Comparison of ENCODE assay signal across 8 cellular contexts in genomic region chr19:639251-640155, GRCh38. TPM values are rescaled to one million over a fixed set of nuclear protein-coding genes. Genes with fewer than 3 reads are reported as not detected.
DNase-seq lines count a peak whose midpoint lies in the region; FAIRE-seq and TF ChIP-seq lines count a peak whose summit lies in the region.

FGF22 (plus strand) TSS chr19:639879; CDS start chr19:639926, 47 bp downstream.

- 7 to 13% methylated on average over 31 to 104 of the region's 108 CpGs for WGBS in GM23248 (ENCODE audit: low coverage in 1 of 2, low lambda C conversion rate in 2 of 2, missing lambda C conversion rate in 2 of 2), 2 experiments

- H2AFZ ChIP-seq in GM23248 (peak within 1 kb of the TSS; percentile 79), astrocyte (ENCODE audit: low read depth, low read length) (peak within 1 kb of the TSS; percentile 72)

- H3K79me2 ChIP-seq in GM23248 (ENCODE audit: insufficient read depth), result peaks cover 6% of the 10 kb centered on the region; the same call in 1 of the 2 replicates
- H3K79me2 ChIP-seq in astrocyte (ENCODE audit: insufficient read depth, low read length), result peaks cover 4% of the 10 kb centered on the region

- TF ChIP-seq CTCF in astrocyte (IDR thresholded peaks at IDR 0.05; ENCODE audit: insufficient read depth, low read depth, low read length), result no peak

- H3K27me3 Mint-ChIP-seq in astrocyte (ENCODE audit: low read depth, unreplicated experiment), result peaks cover 8% of the 10 kb centered on the region

- H4K20me1 ChIP-seq in GM23248 (ENCODE audit: insufficient read depth) (no peaks in the 10 kb centered on the region), astrocyte (ENCODE audit: insufficient read depth, low read length) (peaks cover 3% of the 10 kb centered on the region)

- H3K4me1 Mint-ChIP-seq in astrocyte (ENCODE audit: low read depth, unreplicated experiment), result peaks cover 2% of the 10 kb centered on the region

- H3K27me3 ChIP-seq in GM23248 (replicated peaks; ENCODE audit: insufficient read depth) (no peaks in the 10 kb centered on the region), astrocyte (ENCODE audit: insufficient read depth, low read length) (no peaks in the 10 kb centered on the region), rectal smooth muscle tissue (ENCODE audit: control insufficient read depth, insufficient read depth, low read length) (no peaks in the 10 kb centered on the region)

- H3F3A ChIP-seq in GM23248 (ENCODE audit: insufficient read depth), result no peaks in the 10 kb centered on the region

- in situ Hi-C loops in GM23248 (cut with MboI), result no loop called here

- H3K4me3 ChIP-seq in GM23248, result peak within 1 kb of the TSS; percentile 68
- H3K4me3 ChIP-seq in astrocyte (ENCODE audit: insufficient read depth, low read depth, low read length), result peak within 1 kb of the TSS; percentile 50
- peak within 1 kb of the TSS; percentile 66 for H3K4me3 ChIP-seq in rectal smooth muscle tissue (ENCODE audit: low read length)

- no peaks in the 10 kb centered on the region for H3K9me3 Mint-ChIP-seq in astrocyte (ENCODE audit: unreplicated experiment)

- H3K4me3 Mint-ChIP-seq in astrocyte (ENCODE audit: unreplicated experiment), result peak within 1 kb of the TSS; percentile 81

- H3K36me3 Mint-ChIP-seq in astrocyte (ENCODE audit: low read depth, unreplicated experiment), result no peaks in the 10 kb centered on the region

- H3K4me2 ChIP-seq in GM23248 (ENCODE audit: unreplicated experiment), result peak within 1 kb of the TSS; percentile 91
- peak within 1 kb of the TSS; percentile 90 for H3K4me2 ChIP-seq in astrocyte (ENCODE audit: low read length)

- FAIRE-seq in astrocyte (lab: Jason Lieb, UNC), result no peak

- H3K9ac ChIP-seq in GM23248 (peak within 1 kb of the TSS; percentile 65), astrocyte (ENCODE audit: low read length) (peak within 1 kb of the TSS; percentile 59), rectal smooth muscle tissue (ENCODE audit: low read length) (peak within 1 kb of the TSS; percentile 40)

- no peaks in the 10 kb centered on the region for H3K9me2 ChIP-seq in GM23248 (ENCODE audit: insufficient read depth)

- H3K4me1 ChIP-seq in GM23248 (ENCODE audit: insufficient read depth) (no peaks in the 10 kb centered on the region), astrocyte (ENCODE audit: insufficient read depth, low read length) (peaks cover 8% of the 10 kb centered on the region), rectal smooth muscle tissue (ENCODE audit: control insufficient read depth, insufficient read depth, low read length) (peaks cover 4% of the 10 kb centered on the region)

- DNase-seq in CMK (ENCODE audit: low read depth) (peak; percentile 61), GM23248 (peak; percentile 96), NCI-H1092 treated with DMSO at 0.1 percent for 48 hours (lab: John Stamatoyannopoulos, UW) (peak; percentile 77), T1000 (lab: John Stamatoyannopoulos, UW) (peak; percentile 96), astrocyte (ENCODE audit: low read depth) (peak; percentile 65), hepatic stellate cell (ENCODE audit: low spot score) (peak; percentile 98), ureter (ENCODE audit: low spot score) (peak; percentile 91)

- no peaks in the 10 kb centered on the region for H3K36me3 ChIP-seq in GM23248 (ENCODE audit: low read depth)
- no peaks in the 10 kb centered on the region for H3K36me3 ChIP-seq in astrocyte (ENCODE audit: insufficient read depth, low read length)
- no peaks in the 10 kb centered on the region for H3K36me3 ChIP-seq in rectal smooth muscle tissue (ENCODE audit: control insufficient read depth, insufficient read depth, low read length)

- H3K27ac ChIP-seq in GM23248 (no peak within 1 kb of the TSS), astrocyte (ENCODE audit: low read depth, low read length) (no peak within 1 kb of the TSS), rectal smooth muscle tissue (ENCODE audit: low read depth, low read length) (no peak within 1 kb of the TSS)

- peak within 1 kb of the TSS; percentile 85 for H3K27ac Mint-ChIP-seq in astrocyte (ENCODE audit: unreplicated experiment)

- H3K9me3 ChIP-seq in GM23248 (ENCODE audit: low read depth), result no peaks in the 10 kb centered on the region
- H3K9me3 ChIP-seq in astrocyte (ENCODE audit: insufficient read depth, low read depth, low read length), result no peaks in the 10 kb centered on the region

RNA-seq across cellular contexts. Expression of gene FGF22, which starts in this region (rescaled TPM):
- 0.13 and 1.2 TPM in 2 replicates for total RNA-seq in GM23248 (2014; rRNA removed; shearing (Covaris generic))
- not detected in 2 replicates for polyA plus RNA-seq in GM23248 (2016; fragmentation: Nextera tagmentation; extraction: Ambion mirVana)
- total RNA-seq in astrocyte, result 0.25 TPM in 1 of 2 replicates, not detected in the other
- total RNA-seq in ureter, result 0.29 TPM

Comparison
In these comparisons a context has a peak if more than half of its experiments do, and no peak if none do; other contexts are left out.
1. Peak in DNase-seq, H3K4me3 ChIP-seq, H3K9ac ChIP-seq and H3K4me2 ChIP-seq in astrocyte; RNA of the gene not detected or under 1 TPM.
2. Peak in DNase-seq in ureter; RNA of the gene not detected or under 1 TPM.